ENCODE assay signal across 22 cellular contexts in genomic region chr5:181099453-181100086, GRCh38. TPM values are rescaled to one million over a fixed set of nuclear protein-coding genes. Genes with fewer than 3 reads are reported as not detected.
DNase-seq lines count a peak whose midpoint lies in the region; ATAC-seq and TF ChIP-seq lines count a peak whose summit lies in the region.
"Had no signal": no experiment of that assay in that cellular context is flagged by ENCODE, and none has a peak within 500 bp of the region (broad histone marks: within the 10 kb centered on the region; RNA-seq: fewer than 3 reads in every experiment).

No MANE protein-coding gene starts in this region.

- H3K36me3 ChIP-seq in CD8-positive, alpha-beta memory T cell (ENCODE audit: insufficient read depth, low read length): no peaks in the 10 kb centered on the region
- H3K36me3 ChIP-seq: BLaER1, colonic mucosa, left lung, transverse colon had no signal

- no peak overlapping the region for H3K27ac ChIP-seq in CD8-positive, alpha-beta memory T cell (ENCODE audit: low read depth, low read length)
- H3K27ac ChIP-seq: BLaER1, colonic mucosa, left lung, transverse colon had no signal

- CTCF ChIA-PET in CD8-positive, alpha-beta memory T cell (lab: Charles Lee): no interaction called here
- CTCF ChIA-PET in activated CD8-positive, alpha-beta T cell treated with anti-CD3 and anti-CD28 coated beads, Interleukin-2, amount 10 ng/mL, durations not matched to agents 7 days and 5 days (lab: Charles Lee): interaction anchor here (1.2 kb wide), 1 partner anchor 315 kb away, joined by 3 read pairs; no protein-coding TSS in a partner anchor
- CTCF ChIA-PET in HEK293T (lab: Yijun Ruan, JAX): interaction anchor here (0.6 to 0.9 kb wide), 3 partner anchors 12 to 233 kb away, joined by 3 to 7 read pairs (median 3); no protein-coding TSS in a partner anchor

- peaks cover 18% of the 10 kb centered on the region for H3K27me3 ChIP-seq in CD8-positive, alpha-beta memory T cell (ENCODE audit: insufficient read depth, low read length, poor library complexity, severe bottlenecking)

- H3K9me3 Mint-ChIP-seq in CD8-positive, alpha-beta memory T cell: peaks cover 0 to 5% (median 3%) of the 10 kb centered on the region in 5 donors
- H3K9me3 Mint-ChIP-seq in activated CD8-positive, alpha-beta T cell treated with anti-CD3 and anti-CD28 coated beads, Interleukin-2, amount 10 ng/mL, durations not matched to agents 7 days and 5 days (ENCODE audit: insufficient read depth): no peaks in the 10 kb centered on the region
- H3K9me3 Mint-ChIP-seq in naive B cell: peaks cover 0 to 13% (median 3%) of the 10 kb centered on the region in 7 donors

- no peaks in the 10 kb centered on the region for H3K36me3 Mint-ChIP-seq in CD8-positive, alpha-beta memory T cell
- H3K36me3 Mint-ChIP-seq in activated CD8-positive, alpha-beta T cell treated with anti-CD3 and anti-CD28 coated beads, Interleukin-2, amount 10 ng/mL, durations not matched to agents 7 days and 5 days (ENCODE audit: low read depth): peaks cover 5% of the 10 kb centered on the region
- peaks cover 0 to 7% of the 10 kb centered on the region in 2 donors for H3K36me3 Mint-ChIP-seq in naive B cell

- peak overlapping the region in 2 of 8 donors; percentile 24 to 29 for H3K27ac Mint-ChIP-seq in CD8-positive, alpha-beta memory T cell
- peak overlapping the region; percentile 28 for H3K27ac Mint-ChIP-seq in activated CD8-positive, alpha-beta T cell treated with anti-CD3 and anti-CD28 coated beads, Interleukin-2, amount 10 ng/mL, durations not matched to agents 7 days and 5 days
- H3K27ac Mint-ChIP-seq in naive B cell: peak overlapping the region in 4 of 6 donors; percentile 41 to 94 (median 70)

- H3K4me3 Mint-ChIP-seq in CD8-positive, alpha-beta memory T cell: peak overlapping the region; percentile 10 to 66 (median 45)
- H3K4me3 Mint-ChIP-seq in activated CD8-positive, alpha-beta T cell treated with anti-CD3 and anti-CD28 coated beads, Interleukin-2, amount 10 ng/mL, durations not matched to agents 7 days and 5 days: no peak overlapping the region
- H3K4me3 Mint-ChIP-seq in naive B cell: peak overlapping the region in 3 of 8 donors; percentile 20 to 58 (median 49)

- no peaks in the 10 kb centered on the region for H3K4me1 ChIP-seq in CD8-positive, alpha-beta memory T cell (ENCODE audit: insufficient read depth, low read length)
- H3K4me1 ChIP-seq: colonic mucosa, left lung had no signal

- ATAC-seq in activated CD8-positive, alpha-beta T cell treated with anti-CD3 and anti-CD28 coated beads, Interleukin-2, amount 10 ng/mL, durations not matched to agents 7 days and 5 days: no peak
- no peak for ATAC-seq in naive B cell (ENCODE audit: low read depth in 2 of 2)
- ATAC-seq: activated CD4-positive, CD25-positive, alpha-beta regulatory T cell treated with anti-CD3 and anti-CD28 coated beads, Interleukin-2, amount 50 U/mL, for 24 hours; left lung had no signal

- peaks cover 5 to 24% (median 10%) of the 10 kb centered on the region in 3 donors for H3K4me1 Mint-ChIP-seq in CD8-positive, alpha-beta memory T cell
- peaks cover 10% of the 10 kb centered on the region for H3K4me1 Mint-ChIP-seq in activated CD8-positive, alpha-beta T cell treated with anti-CD3 and anti-CD28 coated beads, Interleukin-2, amount 10 ng/mL, durations not matched to agents 7 days and 5 days (ENCODE audit: low read depth)
- peaks cover 10 to 14% (median 12%) of the 10 kb centered on the region in 3 donors for H3K4me1 Mint-ChIP-seq in naive B cell

- H3K27me3 Mint-ChIP-seq in CD8-positive, alpha-beta memory T cell: peaks cover 29 to 34% of the 10 kb centered on the region in 2 donors
- peaks cover 25% of the 10 kb centered on the region for H3K27me3 Mint-ChIP-seq in activated CD8-positive, alpha-beta T cell treated with anti-CD3 and anti-CD28 coated beads, Interleukin-2, amount 10 ng/mL, durations not matched to agents 7 days and 5 days (ENCODE audit: low read depth)
- H3K27me3 Mint-ChIP-seq in naive B cell: peaks cover 24 to 34% (median 26%) of the 10 kb centered on the region in 3 donors

- POLR2A ChIA-PET in CD8-positive, alpha-beta memory T cell (lab: Charles Lee): no interaction called here
- POLR2A ChIA-PET in activated CD8-positive, alpha-beta T cell treated with anti-CD3 and anti-CD28 coated beads, Interleukin-2, amount 10 ng/mL, durations not matched to agents 7 days and 5 days (lab: Charles Lee): interaction anchor here (0.7 kb wide), 1 partner anchor 289 kb away, joined by 3 read pairs; no protein-coding TSS in a partner anchor
- POLR2A ChIA-PET in HEK293T (lab: Yijun Ruan, JAX): interaction anchor here (0.7 to 1.3 kb wide), 7 partner anchors 47 to 289 kb away, joined by 3 to 4 read pairs (median 3); no protein-coding TSS in a partner anchor

- DNase-seq in DMS 273 (lab: John Stamatoyannopoulos, UW; ENCODE audit: unreplicated experiment): peak; percentile 49
- DNase-seq in DMS 273 treated with DMSO at 0.1 percent for 48 hours (lab: John Stamatoyannopoulos, UW): no peak
- no peak for DNase-seq in CD8-positive, alpha-beta memory T cell
- no peak for DNase-seq in activated CD8-positive, alpha-beta T cell treated with anti-CD3 and anti-CD28 coated beads, Interleukin-2, amount 10 ng/mL, durations not matched to agents 7 days and 5 days
- DNase-seq in naive B cell: no peak
- DNase-seq in SKM-1 (lab: John Stamatoyannopoulos, UW; ENCODE audit: unreplicated experiment): no peak
- no peak for DNase-seq in HEK293T (ENCODE audit: extremely low spot score)
- no peak for DNase-seq in activated CD8-positive, alpha-beta memory T cell treated with anti-CD3 and anti-CD28 coated beads for 24 hours
- DNase-seq: 8988T; activated gamma-delta T cell treated with Interleukin-2 at 50 U/mL for 16 hours; colonic mucosa; DMS79 treated with DMSO at 0.1 percent for 48 hours; foreskin melanocyte; left lung; NCI-H187 treated with DMSO at 0.1 percent for 48 hours; NK-92 treated with Interleukin-12 subunit alpha and Interleukin-12 subunit beta, amount 100 ng/mL, for 24 hours; transverse colon had no signal

- no peak overlapping the region for H3K4me3 ChIP-seq in CD8-positive, alpha-beta memory T cell (ENCODE audit: low read length)
- H3K4me3 ChIP-seq: BLaER1, colonic mucosa, left lung, transverse colon had no signal

- no peaks in the 10 kb centered on the region for H3K9me3 ChIP-seq in CD8-positive, alpha-beta memory T cell (ENCODE audit: low read length)
- H3K9me3 ChIP-seq: BLaER1, colonic mucosa, left lung, transverse colon had no signal

TF ChIP-seq in HEK293T, 16 proteins besides CTCF, POLR2A, EP300 and RAD21:
- TF ChIP-seq HDGF (IDR thresholded peaks at IDR 0.05; ENCODE audit: borderline replicate concordance) (no peak), CTBP1 (IDR thresholded peaks at IDR 0.05; ENCODE audit: borderline replicate concordance) (no peak), LEF1 (IDR thresholded peaks at IDR 0.05; ENCODE audit: borderline replicate concordance) (no peak), PKNOX1 (IDR thresholded peaks at IDR 0.05) (no peak), L3MBTL2 (conservative IDR thresholded peaks at IDR 0.05) (no peak), FOXM1 (IDR thresholded peaks at IDR 0.05; ENCODE audit: borderline replicate concordance) (no peak), FOXA1 (IDR thresholded peaks at IDR 0.05) (no peak), TARDBP (IDR thresholded peaks at IDR 0.05) (no peak), ELF4 (IDR thresholded peaks at IDR 0.05) (no peak), ARNT (IDR thresholded peaks at IDR 0.05) (no peak), NFRKB (IDR thresholded peaks at IDR 0.05) (no peak), SP1 (IDR thresholded peaks at IDR 0.05) (no peak), FOXK2 (IDR thresholded peaks at IDR 0.05) (no peak), SUZ12 (IDR thresholded peaks at IDR 0.05) (no peak), ZNF384 (IDR thresholded peaks at IDR 0.05) (no peak)

RNA-seq across cellular contexts. Expression of gene OR2V1, which starts 31.4 kb away (rescaled TPM):
- not detected for total RNA-seq in CD8-positive, alpha-beta memory T cell
- not detected for polyA plus RNA-seq in CD8-positive, alpha-beta memory T cell
- total RNA-seq in activated CD8-positive, alpha-beta T cell treated with anti-CD3 and anti-CD28 coated beads, Interleukin-2, amount 10 ng/mL, durations not matched to agents 7 days and 5 days: not detected
- not detected for polyA plus RNA-seq in naive B cell (ENCODE audit: low read depth in 6 of 6)
- total RNA-seq: colonic mucosa, HT1080, left lung, mucosa of gallbladder, smooth muscle cell, transverse colon had no signal
- polyA plus RNA-seq: smooth muscle cell had no signal

RNA-seq across cellular contexts. Expression of gene OR2V2, which starts 47.8 kb away (rescaled TPM):
- total RNA-seq in CD8-positive, alpha-beta memory T cell: not detected
- not detected for polyA plus RNA-seq in CD8-positive, alpha-beta memory T cell
- not detected for total RNA-seq in activated CD8-positive, alpha-beta T cell treated with anti-CD3 and anti-CD28 coated beads, Interleukin-2, amount 10 ng/mL, durations not matched to agents 7 days and 5 days
- not detected for polyA plus RNA-seq in naive B cell (ENCODE audit: low read depth in 6 of 6)
- total RNA-seq: colonic mucosa, HT1080, left lung, mucosa of gallbladder, smooth muscle cell, transverse colon had no signal
- polyA plus RNA-seq: smooth muscle cell had no signal

RNA-seq across cellular contexts. Expression of gene BTNL9, which starts 59.5 kb away (rescaled TPM):
- not detected for total RNA-seq in CD8-positive, alpha-beta memory T cell
- polyA plus RNA-seq in CD8-positive, alpha-beta memory T cell: not detected
- total RNA-seq in activated CD8-positive, alpha-beta T cell treated with anti-CD3 and anti-CD28 coated beads, Interleukin-2, amount 10 ng/mL, durations not matched to agents 7 days and 5 days: not detected
- 1 to 10 TPM in 1 of 6 donors, under 1 TPM in 5; 0.08 to 1.4 (median 0.58) TPM for polyA plus RNA-seq in naive B cell (ENCODE audit: low read depth in 6 of 6)
- total RNA-seq: smooth muscle cell had no signal
- polyA plus RNA-seq: smooth muscle cell had no signal
